ENCODE assay signal across 9 cellular contexts in genomic region chr19:17679526-17680234, GRCh38. TPM values are rescaled to one million over a fixed set of nuclear protein-coding genes. Genes with fewer than 3 reads are reported as not detected.
A peak's percentile ranks its signal among the peaks of the same experiment; 100 is the strongest.
DNase-seq lines count a peak whose midpoint lies in the region; ATAC-seq and TF ChIP-seq lines count a peak whose summit lies in the region.
"Had no signal": no experiment of that assay in that cellular context is flagged by ENCODE, and none has a peak within 500 bp of the region (broad histone marks: within the 10 kb centered on the region; RNA-seq: fewer than 3 reads in every experiment).

No MANE protein-coding gene starts in this region.

- TF ChIP-seq RAD21 in neural cell (conservative IDR thresholded peaks at IDR 0.05), result no peak

- peak overlapping the region; percentile 31 for H3K4me3 ChIP-seq in AG09309 (ENCODE audit: control insufficient read depth, low read depth, low read length)
- peak overlapping the region; percentile 16; the same call in 1 of the 2 replicates for H3K4me3 ChIP-seq in HEK293 (ENCODE audit: low read depth, low read length)
- H3K4me3 ChIP-seq in neural cell (ENCODE audit: low read length), result peak overlapping the region; percentile 49
- H3K4me3 ChIP-seq: SK-N-MC had no signal

- no peak for DNase-seq in AG09309 (ENCODE audit: low read depth)
- no peak for DNase-seq in omental fat pad (ENCODE audit: low spot score)
- no peak for DNase-seq in HT-29 (ENCODE audit: low spot score)
- no peak for DNase-seq in EL
- no peak for DNase-seq in RPMI8226

- no peak overlapping the region for H2AFZ ChIP-seq in neural cell (ENCODE audit: low read depth, low read length)

- no peaks in the 10 kb centered on the region for H3F3A ChIP-seq in neural cell (ENCODE audit: insufficient read depth, low read length, poor library complexity, severe bottlenecking)

- H3K9me2 ChIP-seq in neural cell (ENCODE audit: insufficient read depth, low read length), result no peaks in the 10 kb centered on the region

- POLR2A ChIA-PET in HEK293 (lab: Yijun Ruan, JAX), result interaction anchor here (0.5 kb wide), 1 partner anchor 26 kb away, joined by 3 read pairs; no protein-coding TSS in a partner anchor

- H3K27ac ChIP-seq in HEK293 (ENCODE audit: extremely low read depth, low read depth, low read length) (no peak overlapping the region), cingulate gyrus (ENCODE audit: low read depth, low read length) (peak overlapping the region; percentile 85), neural cell (ENCODE audit: low read length) (no peak overlapping the region)
- H3K27ac ChIP-seq: SK-N-MC had no signal

- no peaks in the 10 kb centered on the region for H4K20me1 ChIP-seq in neural cell (ENCODE audit: insufficient read depth)

- TF ChIP-seq CTCF in AG09309 (IDR thresholded peaks at IDR 0.05; ENCODE audit: control insufficient read depth, insufficient read depth, low read depth, low read length, missing control alignments), result no peak
- no peak for TF ChIP-seq CTCF in HEK293 (tag by site-specific recombination; IDR thresholded peaks at IDR 0.05)
- no peak for TF ChIP-seq CTCF in neural cell (IDR thresholded peaks at IDR 0.05; ENCODE audit: poor library complexity, severe bottlenecking)
- no peak for TF ChIP-seq CTCF in omental fat pad (IDR thresholded peaks at IDR 0.05)

- no peaks in the 10 kb centered on the region for H3K4me1 ChIP-seq in HEK293 (ENCODE audit: control insufficient read depth, insufficient read depth, low read length)

- CTCF ChIA-PET in HEK293 (lab: Yijun Ruan, JAX), result interaction anchor here (0.5 to 0.7 kb wide), 2 partner anchors 12 to 25 kb away, joined by 4 read pairs; no protein-coding TSS in a partner anchor

- H3K9me3 ChIP-seq in HEK293 (ENCODE audit: control insufficient read depth, insufficient read depth, low read depth, low read length) (no peaks in the 10 kb centered on the region), neural cell (ENCODE audit: low read length) (no peaks in the 10 kb centered on the region)

- H3K27me3 ChIP-seq in neural cell (ENCODE audit: insufficient read depth, low read depth, low read length), result peaks cover 14% of the 10 kb centered on the region

- H3K36me3 ChIP-seq in HEK293 (ENCODE audit: control insufficient read depth in 2 of 2, insufficient read depth in 1 of 2, low read length in 2 of 2) (no peaks in the 10 kb centered on the region), neural cell (ENCODE audit: insufficient read depth, low read length) (no peaks in the 10 kb centered on the region)

- peak overlapping the region; percentile 41 for H3K9ac ChIP-seq in neural cell (ENCODE audit: low read length)

- no peaks in the 10 kb centered on the region for H3K79me2 ChIP-seq in neural cell (replicated peaks; ENCODE audit: insufficient read depth, low read length)

- no peak overlapping the region for H3K4me2 ChIP-seq in neural cell (ENCODE audit: low read length)

- ATAC-seq in omental fat pad (ENCODE audit: low FRiP score), result no peak

- TF ChIP-seq EP300 in neural cell (conservative IDR thresholded peaks at IDR 0.05; ENCODE audit: poor library complexity, severe bottlenecking), result no peak

TF ChIP-seq in HEK293, 187 proteins besides CTCF, POLR2A, EP300 and RAD21 (continues in another document):
- TF ChIP-seq ZNF596 (tag by site-specific recombination; IDR thresholded peaks at IDR 0.05) (peak; percentile 53), ZFHX2 (tag by site-specific recombination; conservative IDR thresholded peaks at IDR 0.05) (no peak), ZNF433 (tag by site-specific recombination; IDR thresholded peaks at IDR 0.05; ENCODE audit: low read depth) (no peak), ZNF350 (tag by site-specific recombination; IDR thresholded peaks at IDR 0.05) (no peak), ZNF133 (tag by site-specific recombination; IDR thresholded peaks at IDR 0.05) (no peak), ZBTB20 (tag by site-specific recombination; IDR thresholded peaks at IDR 0.05) (no peak)
- TF ChIP-seq, protein P1, sequence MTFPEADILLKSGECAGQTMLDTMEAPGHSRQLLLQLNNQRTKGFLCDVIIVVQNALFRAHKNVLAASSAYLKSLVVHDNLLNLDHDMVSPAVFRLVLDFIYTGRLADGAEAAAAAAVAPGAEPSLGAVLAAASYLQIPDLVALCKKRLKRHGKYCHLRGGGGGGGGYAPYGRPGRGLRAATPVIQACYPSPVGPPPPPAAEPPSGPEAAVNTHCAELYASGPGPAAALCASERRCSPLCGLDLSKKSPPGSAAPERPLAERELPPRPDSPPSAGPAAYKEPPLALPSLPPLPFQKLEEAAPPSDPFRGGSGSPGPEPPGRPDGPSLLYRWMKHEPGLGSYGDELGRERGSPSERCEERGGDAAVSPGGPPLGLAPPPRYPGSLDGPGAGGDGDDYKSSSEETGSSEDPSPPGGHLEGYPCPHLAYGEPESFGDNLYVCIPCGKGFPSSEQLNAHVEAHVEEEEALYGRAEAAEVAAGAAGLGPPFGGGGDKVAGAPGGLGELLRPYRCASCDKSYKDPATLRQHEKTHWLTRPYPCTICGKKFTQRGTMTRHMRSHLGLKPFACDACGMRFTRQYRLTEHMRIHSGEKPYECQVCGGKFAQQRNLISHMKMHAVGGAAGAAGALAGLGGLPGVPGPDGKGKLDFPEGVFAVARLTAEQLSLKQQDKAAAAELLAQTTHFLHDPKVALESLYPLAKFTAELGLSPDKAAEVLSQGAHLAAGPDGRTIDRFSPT (tag by site-specific recombination; IDR thresholded peaks at IDR 0.05), result no peak

TF ChIP-seq in neural cell, 6 proteins besides CTCF, POLR2A, EP300 and RAD21:
- TF ChIP-seq TAF1 (IDR thresholded peaks at IDR 0.05; ENCODE audit: low read depth) (no peak), SMC3 (conservative IDR thresholded peaks at IDR 0.05; ENCODE audit: poor library complexity) (no peak), MXI1 (conservative IDR thresholded peaks at IDR 0.05; ENCODE audit: poor library complexity, severe bottlenecking) (no peak), POLR2AphosphoS5 (IDR thresholded peaks at IDR 0.05) (no peak), EZH2 (IDR thresholded peaks at IDR 0.05; ENCODE audit: borderline replicate concordance, insufficient read depth, low read length, poor library complexity, severe bottlenecking) (no peak)
- TF ChIP-seq, protein P2, sequence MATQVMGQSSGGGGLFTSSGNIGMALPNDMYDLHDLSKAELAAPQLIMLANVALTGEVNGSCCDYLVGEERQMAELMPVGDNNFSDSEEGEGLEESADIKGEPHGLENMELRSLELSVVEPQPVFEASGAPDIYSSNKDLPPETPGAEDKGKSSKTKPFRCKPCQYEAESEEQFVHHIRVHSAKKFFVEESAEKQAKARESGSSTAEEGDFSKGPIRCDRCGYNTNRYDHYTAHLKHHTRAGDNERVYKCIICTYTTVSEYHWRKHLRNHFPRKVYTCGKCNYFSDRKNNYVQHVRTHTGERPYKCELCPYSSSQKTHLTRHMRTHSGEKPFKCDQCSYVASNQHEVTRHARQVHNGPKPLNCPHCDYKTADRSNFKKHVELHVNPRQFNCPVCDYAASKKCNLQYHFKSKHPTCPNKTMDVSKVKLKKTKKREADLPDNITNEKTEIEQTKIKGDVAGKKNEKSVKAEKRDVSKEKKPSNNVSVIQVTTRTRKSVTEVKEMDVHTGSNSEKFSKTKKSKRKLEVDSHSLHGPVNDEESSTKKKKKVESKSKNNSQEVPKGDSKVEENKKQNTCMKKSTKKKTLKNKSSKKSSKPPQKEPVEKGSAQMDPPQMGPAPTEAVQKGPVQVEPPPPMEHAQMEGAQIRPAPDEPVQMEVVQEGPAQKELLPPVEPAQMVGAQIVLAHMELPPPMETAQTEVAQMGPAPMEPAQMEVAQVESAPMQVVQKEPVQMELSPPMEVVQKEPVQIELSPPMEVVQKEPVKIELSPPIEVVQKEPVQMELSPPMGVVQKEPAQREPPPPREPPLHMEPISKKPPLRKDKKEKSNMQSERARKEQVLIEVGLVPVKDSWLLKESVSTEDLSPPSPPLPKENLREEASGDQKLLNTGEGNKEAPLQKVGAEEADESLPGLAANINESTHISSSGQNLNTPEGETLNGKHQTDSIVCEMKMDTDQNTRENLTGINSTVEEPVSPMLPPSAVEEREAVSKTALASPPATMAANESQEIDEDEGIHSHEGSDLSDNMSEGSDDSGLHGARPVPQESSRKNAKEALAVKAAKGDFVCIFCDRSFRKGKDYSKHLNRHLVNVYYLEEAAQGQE (IDR thresholded peaks at IDR 0.05; ENCODE audit: borderline replicate concordance), result no peak

RNA-seq across cellular contexts. Expression of gene UNC13A, which starts 8.5 kb away (rescaled TPM):
- 7.8 and 7.9 TPM in 2 replicates for polyA plus RNA-seq in neural cell
- polyA minus RNA-seq in neural cell, result 30.9 and 33.2 TPM in 2 replicates
- total RNA-seq in omental fat pad, result under 1 TPM; 0.09 to 0.24 (median 0.14) TPM
- 0.03 and 0.05 TPM in 2 replicates for total RNA-seq in HT-29 (2014; rRNA removed; shearing (Covaris generic))

RNA-seq across cellular contexts. Expression of gene MAP1S, which starts 39.6 kb away (rescaled TPM):
- polyA plus RNA-seq in neural cell, result 5.8 and 14.0 TPM in 2 replicates
- 30.9 and 37.0 TPM in 2 replicates for polyA minus RNA-seq in neural cell
- total RNA-seq in omental fat pad, result 10 to 100 TPM; 19.4 to 35.9 (median 23.8) TPM
- total RNA-seq in HT-29 (2014; rRNA removed; shearing (Covaris generic)), result 21.8 and 21.9 TPM in 2 replicates
